Comparison of ENCODE assay signal across 12 cellular contexts in genomic region chrX:115941388-115941787, GRCh38.
DNase-seq lines count a peak whose midpoint lies in the region; ATAC-seq, FAIRE-seq and TF ChIP-seq lines count a peak whose summit lies in the region.
"Had no signal": no experiment of that assay in that cellular context is flagged by ENCODE, and none has a peak within 500 bp of the region (broad histone marks: within the 10 kb centered on the region; RNA-seq: fewer than 3 reads in every experiment).

No MANE protein-coding gene starts in this region.

- H3K27me3 ChIP-seq in mammary epithelial cell (ENCODE audit: insufficient read depth, low read length) (no peaks in the 10 kb centered on the region), PC-9 (ENCODE audit: insufficient read depth, low read depth) (no peaks in the 10 kb centered on the region)
- no peaks in the 10 kb centered on the region for H3K27me3 ChIP-seq in CD4-positive, alpha-beta memory T cell (ENCODE audit: insufficient read depth, low read length)

- H3K27ac ChIP-seq in mammary epithelial cell (ENCODE audit: insufficient read depth, low read depth, low read length) (no peak overlapping the region), PC-9 (0 out of 2 replicates have a peak overlapping the region, but pooled peaks have one; percentile 4), temporal lobe (ENCODE audit: low read depth, low read length) (peak overlapping the region; percentile 49)
- no peak overlapping the region for H3K27ac ChIP-seq in CD4-positive, alpha-beta memory T cell (ENCODE audit: low read depth, low read length)

- in situ Hi-C loops in mammary epithelial cell (cut with MboI; ENCODE audit: low sequenced_read_pairs in 2 of 2) = no loop called here

- H3K79me2 ChIP-seq in mammary epithelial cell (ENCODE audit: insufficient read depth, low read length) (no peaks in the 10 kb centered on the region), PC-9 (ENCODE audit: low read depth) (peaks cover 23% of the 10 kb centered on the region)

- no peaks in the 10 kb centered on the region for H3K4me1 Mint-ChIP-seq in MCF 10A (ENCODE audit: insufficient read depth, unreplicated experiment)
- H3K4me1 Mint-ChIP-seq in CD4-positive, alpha-beta memory T cell = peaks cover 0 to 8% (median 2%) of the 10 kb centered on the region in 4 donors

- no peak for DNase-seq in MCF 10A (ENCODE audit: unreplicated experiment)
- no peak for DNase-seq in mammary epithelial cell
- no peak for DNase-seq in PC-9
- no peak for DNase-seq in left lobe of liver (ENCODE audit: low spot score)
- no peak for DNase-seq in CD4-positive, alpha-beta memory T cell
- no peak for DNase-seq in RCC 7860 (ENCODE audit: low spot score)
- DNase-seq in GM12892 (ENCODE audit: insufficient read length) = no peak
- DNase-seq: SW 1271 had no signal

- no peaks in the 10 kb centered on the region for H4K20me1 ChIP-seq in mammary epithelial cell (ENCODE audit: insufficient read depth, low read length)
- H4K20me1 ChIP-seq in PC-9 (ENCODE audit: insufficient read depth) = 0 out of 2 replicates have a peak, but pooled peaks cover 5% of the 10 kb centered on the region

- no peak for TF ChIP-seq POLR2A in GM12892 (IDR thresholded peaks at IDR 0.05; ENCODE audit: low read depth, low read length)

- peaks cover 20% of the 10 kb centered on the region for H3K36me3 Mint-ChIP-seq in MCF 10A (ENCODE audit: insufficient read depth, unreplicated experiment)
- H3K36me3 Mint-ChIP-seq in CD4-positive, alpha-beta memory T cell = no peaks in the 10 kb centered on the region
- H3K36me3 Mint-ChIP-seq: CD8-positive, alpha-beta T cell had no signal

- H3K4me1 ChIP-seq in mammary epithelial cell (ENCODE audit: insufficient read depth, low read length) = no peaks in the 10 kb centered on the region
- H3K4me1 ChIP-seq in PC-9 (replicated peaks; ENCODE audit: insufficient read depth) = peaks cover 28% of the 10 kb centered on the region
- H3K4me1 ChIP-seq in CD4-positive, alpha-beta memory T cell (ENCODE audit: insufficient read depth, low read length) = no peaks in the 10 kb centered on the region

- ATAC-seq in left lobe of liver = peak; percentile 33
- ATAC-seq: CD8-positive, alpha-beta T cell had no signal

- intact Hi-C loops in MCF 10A (cut with micrococcal nuclease) (no loop called here), mammary epithelial cell (cut with micrococcal nuclease) (no loop called here), PC-9 (cut with micrococcal nuclease; ENCODE audit: unreplicated experiment) (loop anchor here (10.0 kb wide), 1 partner anchor 287 kb away; no protein-coding TSS in a partner anchor)
- intact Hi-C loops in CD4-positive, alpha-beta memory T cell (cut with micrococcal nuclease) = no loop called here

- CTCF ChIA-PET in MCF 10A (lab: Yijun Ruan, JAX) (interaction anchor here (0.5 to 1.2 kb wide), 5 partner anchors 18 to 1765 kb away, joined by 3 to 4 read pairs (median 3); no protein-coding TSS in a partner anchor), mammary epithelial cell (lab: Charles Lee; ENCODE audit: low non-redundant PET) (no interaction called here), PC-9 (lab: Charles Lee) (no interaction called here)
- CTCF ChIA-PET in CD4-positive, alpha-beta memory T cell (lab: Charles Lee; ENCODE audit: partially characterized antibody) = no interaction called here

- dilution Hi-C loops in mammary epithelial cell (cut with HindIII; ENCODE audit: low sequenced_read_pairs) = no loop called here

- no peak overlapping the region for H2AFZ ChIP-seq in mammary epithelial cell (ENCODE audit: low read depth, low read length)
- no peak overlapping the region for H2AFZ ChIP-seq in PC-9

- BruUV-seq in MCF 10A (replicated peaks; lab: Mats Ljungman, UMichigan) (no TSS peak), mammary epithelial cell (replicated peaks; lab: Mats Ljungman, UMichigan) (no TSS peak), PC-9 (replicated peaks; lab: Mats Ljungman, UMichigan) (no TSS peak)

- H3K4me2 ChIP-seq in mammary epithelial cell (ENCODE audit: insufficient read depth, low read depth, low read length) (no peak overlapping the region), PC-9 (peak overlapping the region; percentile 60)

- H3K27me3 Mint-ChIP-seq in MCF 10A (ENCODE audit: insufficient read depth, unreplicated experiment) = peaks cover 48% of the 10 kb centered on the region
- H3K27me3 Mint-ChIP-seq in CD4-positive, alpha-beta memory T cell = no peaks in the 10 kb centered on the region

- peaks cover 17% of the 10 kb centered on the region for H3F3A ChIP-seq in PC-9 (ENCODE audit: insufficient read depth, low read depth)

- H3K9ac ChIP-seq in mammary epithelial cell (ENCODE audit: insufficient read depth, low read length) = no peak overlapping the region

- TF ChIP-seq CTCF in MCF 10A (IDR thresholded peaks at IDR 0.05; ENCODE audit: unreplicated experiment) (no peak), mammary epithelial cell (conservative IDR thresholded peaks at IDR 0.05 in 1 of 2, IDR thresholded peaks at IDR 0.05 in 1 of 2; ENCODE audit: extremely low read depth in 1 of 2, insufficient read depth in 1 of 2, low read depth in 1 of 2, low read length in 2 of 2) (no peak), PC-9 (conservative IDR thresholded peaks at IDR 0.05) (no peak)

- H3K9me3 ChIP-seq in mammary epithelial cell (replicated peaks; ENCODE audit: insufficient read depth, low read length) (no peaks in the 10 kb centered on the region), PC-9 (ENCODE audit: insufficient read depth, low read depth) (no peaks in the 10 kb centered on the region)
- H3K9me3 ChIP-seq in CD4-positive, alpha-beta memory T cell (ENCODE audit: control insufficient read depth in 1 of 2, low read length in 2 of 2) = no peaks in the 10 kb centered on the region

- POLR2A ChIA-PET in MCF 10A (lab: Yijun Ruan, JAX) = no interaction called here
- POLR2A ChIA-PET in PC-9 (lab: Charles Lee; ENCODE audit: unreplicated experiment) = no interaction called here
- POLR2A ChIA-PET in CD4-positive, alpha-beta memory T cell (lab: Charles Lee; ENCODE audit: partially characterized antibody) = no interaction called here

- no peaks in the 10 kb centered on the region for H3K9me2 ChIP-seq in PC-9 (ENCODE audit: insufficient read depth)

- FAIRE-seq in RCC 7860 (lab: Jason Lieb, UNC) (no peak), GM12892 (lab: Jason Lieb, UNC) (no peak)
- FAIRE-seq: K562 had no signal

- H3K4me3 Mint-ChIP-seq in MCF 10A (ENCODE audit: unreplicated experiment) = peak overlapping the region; percentile 36
- no peak overlapping the region for H3K4me3 Mint-ChIP-seq in CD4-positive, alpha-beta memory T cell
- H3K4me3 Mint-ChIP-seq: CD8-positive, alpha-beta T cell; H9 had no signal

- H3K9me3 Mint-ChIP-seq in MCF 10A (ENCODE audit: unreplicated experiment) = no peaks in the 10 kb centered on the region
- peaks cover 0 to 7% (median 0%) of the 10 kb centered on the region in 8 donors for H3K9me3 Mint-ChIP-seq in CD4-positive, alpha-beta memory T cell
- H3K9me3 Mint-ChIP-seq: CD8-positive, alpha-beta T cell had no signal

- no peak overlapping the region for H3K27ac Mint-ChIP-seq in MCF 10A (ENCODE audit: low read depth, unreplicated experiment)
- no peak overlapping the region for H3K27ac Mint-ChIP-seq in CD4-positive, alpha-beta memory T cell
- H3K27ac Mint-ChIP-seq: CD8-positive, alpha-beta T cell had no signal

- H3K36me3 ChIP-seq in mammary epithelial cell (ENCODE audit: insufficient read depth, low read length) (no peaks in the 10 kb centered on the region), PC-9 (ENCODE audit: low read depth) (0 out of 2 replicates have a peak, but pooled peaks cover 3% of the 10 kb centered on the region)
- H3K36me3 ChIP-seq in CD4-positive, alpha-beta memory T cell (ENCODE audit: insufficient read depth, low read length) = no peaks in the 10 kb centered on the region

- H3K4me3 ChIP-seq in mammary epithelial cell (replicated peaks in 1 of 3; ENCODE audit: insufficient read depth in 1 of 3, low read depth in 2 of 3, low read length in 3 of 3) = no peak overlapping the region
- H3K4me3 ChIP-seq in PC-9 = peak overlapping the region; percentile 39; the same call in 1 of the 2 replicates
- no peak overlapping the region for H3K4me3 ChIP-seq in CD4-positive, alpha-beta memory T cell (ENCODE audit: low read length in 2 of 2)
- H3K4me3 ChIP-seq: K562 had no signal

- WGBS in mammary epithelial cell (ENCODE audit: low coverage, missing lambda C conversion rate) = 82% methylated on average over 3 of the region's 3 CpGs

Comparison
In these comparisons a context has a peak if more than half of its experiments do, and no peak if none do; other contexts are left out.
1. H3K27ac ChIP-seq: peak in PC-9 (single experiment) and temporal lobe (single experiment); none in mammary epithelial cell (single experiment) and CD4-positive, alpha-beta memory T cell (single experiment).